Comparison of ENCODE assay signal across 1 cellular context in genomic region chr18:3665780-3666525, GRCh38.
TF ChIP-seq lines count a peak whose summit lies in the region.

No MANE protein-coding gene starts in this region.

TF ChIP-seq in K562, 482 proteins besides CTCF, POLR2A, EP300 and RAD21 (continued from another document and continues in another):
- TF ChIP-seq REST (CRISPR knock-in tag; IDR thresholded peaks at IDR 0.05; ENCODE audit: low read depth) = no peak
- peak; percentile 85 for TF ChIP-seq DMBX1 (CRISPR knock-in tag; IDR thresholded peaks at IDR 0.05; ENCODE audit: borderline replicate concordance)
- no peak for TF ChIP-seq NR2F6 (CRISPR knock-in tag; IDR thresholded peaks at IDR 0.05)
- TF ChIP-seq ZNF384 (IDR thresholded peaks at IDR 0.05; ENCODE audit: low read depth, low read length) = peak; percentile 49; the same call in 1 of the 2 replicates
- 0 out of 2 replicates have a peak, but pooled peaks have one; percentile 39 for TF ChIP-seq ETV1 (tag; conservative IDR thresholded peaks at IDR 0.05; ENCODE audit: low read depth)
- TF ChIP-seq ZBTB12 (CRISPR knock-in tag; IDR thresholded peaks at IDR 0.05) = no peak
- peak; percentile 48; the same call in 1 of the 2 replicates for TF ChIP-seq ZNF584 (CRISPR knock-in tag; IDR thresholded peaks at IDR 0.05; ENCODE audit: low read depth)
- TF ChIP-seq FOXM1 (IDR thresholded peaks at IDR 0.05; ENCODE audit: low read depth) = no peak
- TF ChIP-seq FOXM1 (CRISPR knock-in tag; IDR thresholded peaks at IDR 0.05; ENCODE audit: low read depth) = no peak
- TF ChIP-seq NFE2L1 (tag; IDR thresholded peaks at IDR 0.05; ENCODE audit: borderline replicate concordance, low read depth) = no peak
- 0 out of 2 replicates have a peak, but pooled peaks have one; percentile 29 for TF ChIP-seq CREB5 (CRISPR knock-in tag; IDR thresholded peaks at IDR 0.05)
- no peak for TF ChIP-seq ETS2 (tag; IDR thresholded peaks at IDR 0.05; ENCODE audit: borderline replicate concordance, poor library complexity, severe bottlenecking)
- no peak for TF ChIP-seq PTRF (tag; IDR thresholded peaks at IDR 0.05)
- TF ChIP-seq KLF16 (IDR thresholded peaks at IDR 0.05) = no peak
- peak; percentile 29; the same call in 1 of the 2 replicates for TF ChIP-seq TCF3 (CRISPR knock-in tag; IDR thresholded peaks at IDR 0.05)
- no peak for TF ChIP-seq ZNF699 (CRISPR knock-in tag; IDR thresholded peaks at IDR 0.05; ENCODE audit: insufficient replicate concordance)
- 0 out of 2 replicates have a peak, but pooled peaks have one; percentile 6 for TF ChIP-seq ZBTB43 (CRISPR knock-in tag; IDR thresholded peaks at IDR 0.05)
- no peak for TF ChIP-seq MAX (CRISPR knock-in tag; IDR thresholded peaks at IDR 0.05)
- TF ChIP-seq SMAD3 (CRISPR knock-in tag; conservative IDR thresholded peaks at IDR 0.05) = no peak; the same call in 1 of the 2 replicates
- no peak for TF ChIP-seq ATF1 (CRISPR knock-in tag; IDR thresholded peaks at IDR 0.05)
- TF ChIP-seq ATF1 (tag; IDR thresholded peaks at IDR 0.05) = peak; percentile 52; the same call in 1 of the 2 replicates
- TF ChIP-seq ZNF830 (CRISPR knock-in tag; IDR thresholded peaks at IDR 0.05) = 0 out of 2 replicates have a peak, but pooled peaks have one; percentile 50
- 0 out of 2 replicates have a peak, but pooled peaks have one; percentile 64 for TF ChIP-seq HDGF (IDR thresholded peaks at IDR 0.05)
- no peak for TF ChIP-seq ZZZ3 (IDR thresholded peaks at IDR 0.05)
- TF ChIP-seq HDAC1 (IDR thresholded peaks at IDR 0.05) = no peak
- TF ChIP-seq HEY1 (CRISPR knock-in tag; IDR thresholded peaks at IDR 0.05; ENCODE audit: borderline replicate concordance) = no peak
- TF ChIP-seq ZC3H4 (CRISPR knock-in tag; IDR thresholded peaks at IDR 0.05; ENCODE audit: borderline replicate concordance) = no peak
- peak; percentile 60; the same call in 1 of the 2 replicates for TF ChIP-seq LCOR (CRISPR knock-in tag; IDR thresholded peaks at IDR 0.05)
- 0 out of 2 replicates have a peak, but pooled peaks have one; percentile 5 for TF ChIP-seq ZNF41 (CRISPR knock-in tag; conservative IDR thresholded peaks at IDR 0.05)
- TF ChIP-seq RBBP5 (IDR thresholded peaks at IDR 0.05; ENCODE audit: borderline replicate concordance, insufficient read depth, low read length, poor library complexity, severe bottlenecking) = peak; percentile 40
- no peak for TF ChIP-seq KDM2B (CRISPR knock-in tag; IDR thresholded peaks at IDR 0.05)
- TF ChIP-seq ZNF780A (CRISPR knock-in tag; IDR thresholded peaks at IDR 0.05) = 0 out of 2 replicates have a peak, but pooled peaks have one; percentile 15
- peak; percentile 84 for TF ChIP-seq ZNF766 (CRISPR knock-in tag; conservative IDR thresholded peaks at IDR 0.05)
- TF ChIP-seq ZBTB40 (IDR thresholded peaks at IDR 0.05) = no peak
- TF ChIP-seq ZBTB40 (CRISPR knock-in tag; IDR thresholded peaks at IDR 0.05) = no peak
- no peak for TF ChIP-seq ARHGAP35 (IDR thresholded peaks at IDR 0.05; ENCODE audit: partially characterized antibody)
- TF ChIP-seq NFYB (IDR thresholded peaks at IDR 0.05; ENCODE audit: extremely low read depth, insufficient read length) = no peak
- no peak for TF ChIP-seq DLX4 (CRISPR knock-in tag; IDR thresholded peaks at IDR 0.05)
- TF ChIP-seq JUN (IDR thresholded peaks at IDR 0.05; ENCODE audit: borderline replicate concordance, low read depth, low read length) = 0 out of 2 replicates have a peak, but pooled peaks have one; percentile 26
- no peak for TF ChIP-seq JUN (CRISPR knock-in tag; IDR thresholded peaks at IDR 0.05; ENCODE audit: borderline replicate concordance)
- TF ChIP-seq ZKSCAN1 (IDR thresholded peaks at IDR 0.05; ENCODE audit: low read depth, low read length) = peak; percentile 1; the same call in 1 of the 2 replicates
- no peak for TF ChIP-seq GTF2F1 (IDR thresholded peaks at IDR 0.05; ENCODE audit: low read depth, low read length)
- no peak for TF ChIP-seq SUPT5H (IDR thresholded peaks at IDR 0.05)
- peak; percentile 12; the same call in 1 of the 2 replicates for TF ChIP-seq SOX6 (IDR thresholded peaks at IDR 0.05)
- TF ChIP-seq ZFX (CRISPR knock-in tag; IDR thresholded peaks at IDR 0.05) = no peak
- TF ChIP-seq ZNF644 (tag; IDR thresholded peaks at IDR 0.05; ENCODE audit: low read depth) = peak; percentile 73; the same call in 1 of the 2 replicates
- TF ChIP-seq SMAD2 (IDR thresholded peaks at IDR 0.05; ENCODE audit: low read depth, low read length) = no peak
- TF ChIP-seq KAT2B (IDR thresholded peaks at IDR 0.05; ENCODE audit: low read depth, low read length) = no peak
- TF ChIP-seq CREB1 (IDR thresholded peaks at IDR 0.05) = no peak
- peak; percentile 44; the same call in 1 of the 2 replicates for TF ChIP-seq CREB1 (CRISPR knock-in tag; IDR thresholded peaks at IDR 0.05)
- TF ChIP-seq ARID1B (IDR thresholded peaks at IDR 0.05) = no peak
- TF ChIP-seq TAL1 (IDR thresholded peaks at IDR 0.05) = peak; percentile 20; the same call in 1 of the 2 replicates
- 0 out of 2 replicates have a peak, but pooled peaks have one; percentile 10 for TF ChIP-seq PML (IDR thresholded peaks at IDR 0.05; ENCODE audit: low read length)
- peak; percentile 26 for TF ChIP-seq MXD1 (CRISPR knock-in tag; IDR thresholded peaks at IDR 0.05; ENCODE audit: borderline replicate concordance, poor library complexity, severe bottlenecking)
